15 cellular contexts compared by ENCODE assay signal in the genomic region with DNA sequence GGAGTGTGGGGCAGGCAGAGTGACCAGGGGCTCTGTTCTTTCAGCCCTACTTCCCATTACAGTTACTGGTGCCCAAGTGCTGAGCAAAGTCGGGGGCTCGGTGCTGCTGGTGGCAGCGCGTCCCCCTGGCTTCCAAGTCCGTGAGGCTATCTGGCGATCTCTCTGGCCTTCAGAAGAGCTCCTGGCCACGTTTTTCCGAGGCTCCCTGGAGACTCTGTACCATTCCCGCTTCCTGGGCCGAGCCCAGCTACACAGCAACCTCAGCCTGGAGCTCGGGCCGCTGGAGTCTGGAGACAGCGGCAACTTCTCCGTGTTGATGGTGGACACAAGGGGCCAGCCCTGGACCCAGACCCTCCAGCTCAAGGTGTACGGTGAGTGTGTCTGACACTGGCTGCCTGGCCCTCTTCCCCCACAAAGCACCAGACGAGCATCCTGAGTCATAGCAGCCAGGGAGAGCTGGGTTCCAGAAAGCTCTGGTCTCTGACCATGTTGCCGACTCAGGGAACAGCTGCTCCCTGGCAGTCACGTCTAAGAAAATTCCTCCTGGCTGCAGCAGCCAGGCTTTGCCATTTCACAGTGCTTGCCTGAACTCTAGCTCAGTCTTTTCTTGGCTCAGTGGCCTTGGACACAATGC. TPM values are rescaled to one million over a fixed set of nuclear protein-coding genes. Genes with fewer than 3 reads are reported as not detected.
DNase-seq lines count a peak whose midpoint lies in the region; ATAC-seq and TF ChIP-seq lines count a peak whose summit lies in the region.
"Had no signal": no experiment of that assay in that cellular context is flagged by ENCODE, and none has a peak within 500 bp of the region (broad histone marks: within the 10 kb centered on the region; RNA-seq: fewer than 3 reads in every experiment).

No MANE protein-coding gene starts in this region.

- H3K4me1 Mint-ChIP-seq in immature natural killer cell = peaks cover 55 to 60% of the 10 kb centered on the region in 2 donors

- peaks cover 6 to 34% (median 33%) of the 10 kb centered on the region in 3 donors for H3K27me3 Mint-ChIP-seq in immature natural killer cell (ENCODE audit: low read depth in 3 of 3)
- H3K27me3 Mint-ChIP-seq: activated naive CD8-positive, alpha-beta T cell had no signal

- peaks cover 8% of the 10 kb centered on the region for H3K36me3 ChIP-seq in upper lobe of right lung

- DNase-seq in DMS 273 (lab: John Stamatoyannopoulos, UW; ENCODE audit: unreplicated experiment) (peak; percentile 39), DMS 273 treated with DMSO at 0.1 percent for 48 hours (lab: John Stamatoyannopoulos, UW) (no peak), cardiac fibroblast (ENCODE audit: low read depth in 2 of 2) (peak; percentile 53 to 78), immature natural killer cell (no peak), upper lobe of right lung (no peak), NCI-H1436 (lab: John Stamatoyannopoulos, UW) (no peak)
- no peak for DNase-seq in stimulated activated CD4-positive, alpha-beta T cell treated with anti-CD3 and anti-CD28 coated beads, Interleukin-12 subunit alpha, Interleukin-12 subunit beta, amount 100 ng/mL, for 4 hours
- DNase-seq: effector memory CD4-positive, alpha-beta T cell; naive thymus-derived CD4-positive, alpha-beta T cell had no signal

- H3K27me3 ChIP-seq in upper lobe of right lung = no peaks in the 10 kb centered on the region

- ATAC-seq in upper lobe of right lung (no peak), HG03439 (IDR thresholded peaks at IDR 0.05; ENCODE audit: unreplicated experiment) (no peak)
- ATAC-seq: stimulated activated effector memory CD8-positive, alpha-beta T cell treated with anti-CD3 and anti-CD28 coated beads, Interleukin-12 subunit alpha, Interleukin-12 subunit beta, amount 100 ng/mL, for 72 hours had no signal

- intact Hi-C loops in upper lobe of right lung (cut with DNase I) = no loop called here

- peak overlapping the region in 1 of 6 donors; percentile 15 for H3K27ac Mint-ChIP-seq in immature natural killer cell
- H3K27ac Mint-ChIP-seq: activated naive CD8-positive, alpha-beta T cell; stimulated activated effector memory CD8-positive, alpha-beta T cell treated with anti-CD3 and anti-CD28 coated beads, Interleukin-12 subunit alpha, Interleukin-12 subunit beta, amount 100 ng/mL, for 72 hours; T-helper 1 cell treated with Interleukin-12 subunit alpha and Interleukin-12 subunit beta and Interleukin-4 antibody, amounts not matched to agents 30 μg/mL and 1 μg/mL, for 36 hours had no signal

- peaks cover 5 to 36% (median 19%) of the 10 kb centered on the region in 6 donors for H3K9me3 Mint-ChIP-seq in immature natural killer cell
- H3K9me3 Mint-ChIP-seq: stimulated activated effector memory CD8-positive, alpha-beta T cell treated with anti-CD3 and anti-CD28 coated beads, Interleukin-12 subunit alpha, Interleukin-12 subunit beta, amount 100 ng/mL, for 72 hours had no signal

- no peaks in the 10 kb centered on the region for H3K9me3 ChIP-seq in upper lobe of right lung

- H3K4me3 Mint-ChIP-seq in immature natural killer cell = peak overlapping the region in 3 of 5 donors; percentile 4 to 52 (median 17)
- H3K4me3 Mint-ChIP-seq: stimulated activated effector memory CD8-positive, alpha-beta T cell treated with anti-CD3 and anti-CD28 coated beads, Interleukin-12 subunit alpha, Interleukin-12 subunit beta, amount 100 ng/mL, for 72 hours; T-helper 1 cell treated with Interleukin-12 subunit alpha and Interleukin-12 subunit beta and Interleukin-4 antibody, amounts not matched to agents 30 μg/mL and 1 μg/mL, for 36 hours had no signal

- H3K4me3 ChIP-seq in cardiac fibroblast (replicated peaks in 1 of 2; ENCODE audit: low read depth in 2 of 2, low read length in 2 of 2) (no peak overlapping the region), upper lobe of right lung (peak overlapping the region; percentile 5)

- peaks cover 29% of the 10 kb centered on the region for H3K4me1 ChIP-seq in upper lobe of right lung

- H3K27ac ChIP-seq in upper lobe of right lung = no peak overlapping the region
- H3K27ac ChIP-seq: 22Rv1 had no signal

- H3K36me3 Mint-ChIP-seq in immature natural killer cell = peaks cover 34 to 43% (median 38%) of the 10 kb centered on the region in 3 donors
- H3K36me3 Mint-ChIP-seq: stimulated activated effector memory CD8-positive, alpha-beta T cell treated with anti-CD3 and anti-CD28 coated beads, Interleukin-12 subunit alpha, Interleukin-12 subunit beta, amount 100 ng/mL, for 72 hours had no signal

- TF ChIP-seq CTCF in cardiac fibroblast (IDR thresholded peaks at IDR 0.05; ENCODE audit: low read depth, low read length) (no peak), upper lobe of right lung (IDR thresholded peaks at IDR 0.05) (no peak)

RNA-seq across cellular contexts. Expression of gene SLAMF8, which starts 3.3 kb away (rescaled TPM):
- polyA plus RNA-seq in immature natural killer cell = 10 to 100 TPM in 1 of 3 donors, 1 to 10 TPM in 2; 4.0 to 17.1 (median 6.9) TPM
- total RNA-seq in upper lobe of right lung = 34.6 TPM
- polyA plus RNA-seq: naive thymus-derived CD4-positive, alpha-beta T cell had no signal

RNA-seq across cellular contexts. Expression of gene FCRL6, which starts 27.8 kb away (rescaled TPM):
- polyA plus RNA-seq in immature natural killer cell = 100 to 1,000 TPM; 234 to 442 (median 407) TPM
- total RNA-seq in upper lobe of right lung = 3.2 TPM

RNA-seq across cellular contexts. Expression of gene VSIG8, which starts 32.5 kb away (rescaled TPM):
- polyA plus RNA-seq in immature natural killer cell = not detected
- total RNA-seq in upper lobe of right lung = not detected
- total RNA-seq: activated CD8-positive, alpha-beta memory T cell treated with anti-CD3 and anti-CD28 coated beads for 36 hours; naive thymus-derived CD4-positive, alpha-beta T cell had no signal
- polyA plus RNA-seq: naive thymus-derived CD4-positive, alpha-beta T cell had no signal

RNA-seq across cellular contexts. Expression of gene DUSP23, which starts 49.2 kb away (rescaled TPM):
- polyA plus RNA-seq in immature natural killer cell = 100 to 1,000 TPM; 120 to 160 (median 122) TPM
- 71.1 TPM for total RNA-seq in upper lobe of right lung

Comparison
In these comparisons a context has a peak if more than half of its experiments do, and no peak if none do; other contexts are left out.
1. DNase-seq: peak in DMS 273 (single experiment) and cardiac fibroblast (2 of 2); none in DMS 273 treated with DMSO at 0.1 percent for 48 hours (single experiment), immature natural killer cell (0 of 3), upper lobe of right lung (single experiment), NCI-H1436 (single experiment) and stimulated activated CD4-positive, alpha-beta T cell treated with anti-CD3 and anti-CD28 coated beads, Interleukin-12 subunit alpha, Interleukin-12 subunit beta, amount 100 ng/mL, for 4 hours (single experiment).